Comparison of ENCODE assay signal across 1 cellular context in the genomic region with DNA sequence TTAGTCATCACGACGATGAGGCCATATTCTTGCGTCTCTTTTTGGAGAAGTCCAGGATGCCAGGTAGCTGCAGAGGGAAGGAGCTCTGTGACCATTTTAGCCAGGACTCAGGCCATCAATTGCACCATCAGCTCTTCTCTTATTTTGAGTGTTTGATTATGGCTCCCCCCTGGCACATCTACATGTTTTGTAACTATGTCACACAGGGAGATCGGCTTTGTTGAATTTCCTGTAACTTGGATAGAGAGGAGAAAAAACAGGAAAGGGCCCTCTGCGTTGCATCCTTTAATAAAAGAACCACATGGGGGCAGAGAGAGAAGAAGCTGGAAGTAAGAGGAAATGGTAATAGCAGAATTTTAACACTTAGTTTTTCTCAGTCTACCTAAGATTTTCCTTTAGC.
TF ChIP-seq lines count a peak whose summit lies in the region.

No MANE protein-coding gene starts in this region.

TF ChIP-seq in WTC11, 78 proteins besides CTCF, POLR2A, EP300 and RAD21 (continued from another document):
- TF ChIP-seq, protein P1, sequence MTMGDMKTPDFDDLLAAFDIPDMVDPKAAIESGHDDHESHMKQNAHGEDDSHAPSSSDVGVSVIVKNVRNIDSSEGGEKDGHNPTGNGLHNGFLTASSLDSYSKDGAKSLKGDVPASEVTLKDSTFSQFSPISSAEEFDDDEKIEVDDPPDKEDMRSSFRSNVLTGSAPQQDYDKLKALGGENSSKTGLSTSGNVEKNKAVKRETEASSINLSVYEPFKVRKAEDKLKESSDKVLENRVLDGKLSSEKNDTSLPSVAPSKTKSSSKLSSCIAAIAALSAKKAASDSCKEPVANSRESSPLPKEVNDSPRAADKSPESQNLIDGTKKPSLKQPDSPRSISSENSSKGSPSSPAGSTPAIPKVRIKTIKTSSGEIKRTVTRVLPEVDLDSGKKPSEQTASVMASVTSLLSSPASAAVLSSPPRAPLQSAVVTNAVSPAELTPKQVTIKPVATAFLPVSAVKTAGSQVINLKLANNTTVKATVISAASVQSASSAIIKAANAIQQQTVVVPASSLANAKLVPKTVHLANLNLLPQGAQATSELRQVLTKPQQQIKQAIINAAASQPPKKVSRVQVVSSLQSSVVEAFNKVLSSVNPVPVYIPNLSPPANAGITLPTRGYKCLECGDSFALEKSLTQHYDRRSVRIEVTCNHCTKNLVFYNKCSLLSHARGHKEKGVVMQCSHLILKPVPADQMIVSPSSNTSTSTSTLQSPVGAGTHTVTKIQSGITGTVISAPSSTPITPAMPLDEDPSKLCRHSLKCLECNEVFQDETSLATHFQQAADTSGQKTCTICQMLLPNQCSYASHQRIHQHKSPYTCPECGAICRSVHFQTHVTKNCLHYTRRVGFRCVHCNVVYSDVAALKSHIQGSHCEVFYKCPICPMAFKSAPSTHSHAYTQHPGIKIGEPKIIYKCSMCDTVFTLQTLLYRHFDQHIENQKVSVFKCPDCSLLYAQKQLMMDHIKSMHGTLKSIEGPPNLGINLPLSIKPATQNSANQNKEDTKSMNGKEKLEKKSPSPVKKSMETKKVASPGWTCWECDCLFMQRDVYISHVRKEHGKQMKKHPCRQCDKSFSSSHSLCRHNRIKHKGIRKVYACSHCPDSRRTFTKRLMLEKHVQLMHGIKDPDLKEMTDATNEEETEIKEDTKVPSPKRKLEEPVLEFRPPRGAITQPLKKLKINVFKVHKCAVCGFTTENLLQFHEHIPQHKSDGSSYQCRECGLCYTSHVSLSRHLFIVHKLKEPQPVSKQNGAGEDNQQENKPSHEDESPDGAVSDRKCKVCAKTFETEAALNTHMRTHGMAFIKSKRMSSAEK (CRISPR knock-in tag; IDR thresholded peaks at IDR 0.05; ENCODE audit: borderline replicate concordance), result no peak
- TF ChIP-seq CREM (CRISPR knock-in tag; IDR thresholded peaks at IDR 0.05) (no peak), CBFB (CRISPR knock-in tag; IDR thresholded peaks at IDR 0.05; ENCODE audit: low read depth) (no peak)
- TF ChIP-seq, protein P2, sequence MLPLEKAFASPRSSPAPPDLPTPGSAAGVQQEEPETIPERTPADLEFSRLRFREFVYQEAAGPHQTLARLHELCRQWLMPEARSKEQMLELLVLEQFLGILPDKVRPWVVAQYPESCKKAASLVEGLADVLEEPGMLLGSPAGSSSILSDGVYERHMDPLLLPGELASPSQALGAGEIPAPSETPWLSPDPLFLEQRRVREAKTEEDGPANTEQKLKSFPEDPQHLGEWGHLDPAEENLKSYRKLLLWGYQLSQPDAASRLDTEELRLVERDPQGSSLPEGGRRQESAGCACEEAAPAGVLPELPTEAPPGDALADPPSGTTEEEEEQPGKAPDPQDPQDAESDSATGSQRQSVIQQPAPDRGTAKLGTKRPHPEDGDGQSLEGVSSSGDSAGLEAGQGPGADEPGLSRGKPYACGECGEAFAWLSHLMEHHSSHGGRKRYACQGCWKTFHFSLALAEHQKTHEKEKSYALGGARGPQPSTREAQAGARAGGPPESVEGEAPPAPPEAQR (CRISPR knock-in tag; IDR thresholded peaks at IDR 0.05), result no peak
